ENCODE assay signal across 20 cellular contexts in the genomic region with DNA sequence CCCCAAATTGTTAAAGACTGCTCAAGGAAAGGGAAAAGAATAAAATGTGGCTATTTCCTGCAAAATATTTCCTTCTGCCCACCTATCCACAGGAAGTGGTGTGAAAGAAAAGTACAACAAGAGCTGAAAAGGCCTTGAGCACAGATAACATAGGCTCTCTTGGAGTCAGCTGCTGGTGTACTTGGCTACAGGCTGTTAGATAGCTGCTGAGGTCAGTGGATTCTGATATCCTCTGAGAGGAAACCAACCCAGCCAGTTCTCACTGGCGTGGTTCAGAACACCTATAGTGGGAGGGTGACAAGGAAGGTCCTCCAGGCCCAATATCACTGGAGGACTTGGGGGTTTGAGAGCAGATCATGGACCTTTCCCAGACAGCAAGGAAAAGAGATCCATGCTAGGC.
DNase-seq lines count a peak whose midpoint lies in the region; ATAC-seq and TF ChIP-seq lines count a peak whose summit lies in the region.
"Had no signal": no experiment of that assay in that cellular context is flagged by ENCODE, and none has a peak within 500 bp of the region (broad histone marks: within the 10 kb centered on the region; RNA-seq: fewer than 3 reads in every experiment).

No MANE protein-coding gene starts in this region.

- H3K36me3 ChIP-seq in cardiac muscle cell (no peaks in the 10 kb centered on the region), osteoblast (ENCODE audit: insufficient read depth, low read length) (no peaks in the 10 kb centered on the region)
- H3K36me3 ChIP-seq: BE2C had no signal

- no peak overlapping the region for H3K4me2 ChIP-seq in osteoblast (ENCODE audit: insufficient read depth, low read length)

- no peaks in the 10 kb centered on the region for H3K79me2 ChIP-seq in osteoblast (ENCODE audit: insufficient read depth, low read length)

- peaks cover 17% of the 10 kb centered on the region for H3K27me3 Mint-ChIP-seq in stimulated activated memory B cell treated with anti-CD40 and anti-IgM and Interleukin-4, amounts not matched to agents 10 μg/mL and 1 μg/mL and 100 μg/mL, for 72 hours

- H3K9me3 ChIP-seq in cardiac muscle cell (ENCODE audit: low read depth) (no peaks in the 10 kb centered on the region), osteoblast (ENCODE audit: low read depth, low read length) (no peaks in the 10 kb centered on the region)

- no peaks in the 10 kb centered on the region for H3K27me3 ChIP-seq in cardiac muscle cell
- no peaks in the 10 kb centered on the region for H3K27me3 ChIP-seq in osteoblast (ENCODE audit: insufficient read depth, low read length)
- H3K27me3 ChIP-seq: BE2C had no signal

- H3K4me1 Mint-ChIP-seq in stimulated activated memory B cell treated with anti-CD40 and anti-IgM and Interleukin-4, amounts not matched to agents 10 μg/mL and 1 μg/mL and 100 μg/mL, for 72 hours: no peaks in the 10 kb centered on the region
- H3K4me1 Mint-ChIP-seq: IgD-negative memory B cell had no signal

- no peak overlapping the region for H2AFZ ChIP-seq in osteoblast (ENCODE audit: low read length)

- H3K4me3 Mint-ChIP-seq in stimulated activated memory B cell treated with anti-CD40 and anti-IgM and Interleukin-4, amounts not matched to agents 10 μg/mL and 1 μg/mL and 100 μg/mL, for 72 hours: no peak overlapping the region
- H3K4me3 Mint-ChIP-seq: IgD-negative memory B cell had no signal

- peak; percentile 31 for ATAC-seq in left lobe of liver
- ATAC-seq in stimulated activated memory B cell treated with anti-CD40 and anti-IgM and Interleukin-4, amounts not matched to agents 10 μg/mL and 1 μg/mL and 100 μg/mL, for 72 hours: peak; percentile 31

- no peak overlapping the region for H3K27ac Mint-ChIP-seq in stimulated activated memory B cell treated with anti-CD40 and anti-IgM and Interleukin-4, amounts not matched to agents 10 μg/mL and 1 μg/mL and 100 μg/mL, for 72 hours
- H3K27ac Mint-ChIP-seq: IgD-negative memory B cell had no signal

- H4K20me1 ChIP-seq in osteoblast (ENCODE audit: insufficient read depth, low read length): no peaks in the 10 kb centered on the region

- H3K4me3 ChIP-seq in cardiac muscle cell (no peak overlapping the region), osteoblast (ENCODE audit: insufficient read depth, low read length) (no peak overlapping the region)

- H3K4me1 ChIP-seq in cardiac muscle cell (ENCODE audit: low read depth) (peaks cover 5% of the 10 kb centered on the region), osteoblast (ENCODE audit: insufficient read depth, low read length) (no peaks in the 10 kb centered on the region)

- peak; percentile 12 for DNase-seq in amniotic epithelial cell (ENCODE audit: low read depth)
- peak in 1 of 2 donors; percentile 41 for DNase-seq in cardiac muscle cell (ENCODE audit: low read depth in 1 of 2, low spot score in 1 of 2)
- DNase-seq in left lobe of liver (ENCODE audit: low spot score): no peak
- DNase-seq in cerebellar cortex (ENCODE audit: low spot score): no peak
- no peak for DNase-seq in osteoblast (ENCODE audit: insufficient read length, low spot score, missing footprints)
- DNase-seq in GF-D8 (lab: John Stamatoyannopoulos, UW): no peak
- DNase-seq: BE2C, DMS53, GDM1, GOT3, HCEC 1CT, MV-4-11, NCI-H1417, NCI-H187, NCI-H446, NCI-H526 treated with DMSO at 0.1 percent for 48 hours, SHP77 had no signal

- no peaks in the 10 kb centered on the region for H3K9me3 Mint-ChIP-seq in stimulated activated memory B cell treated with anti-CD40 and anti-IgM and Interleukin-4, amounts not matched to agents 10 μg/mL and 1 μg/mL and 100 μg/mL, for 72 hours

- no peaks in the 10 kb centered on the region for H3K36me3 Mint-ChIP-seq in stimulated activated memory B cell treated with anti-CD40 and anti-IgM and Interleukin-4, amounts not matched to agents 10 μg/mL and 1 μg/mL and 100 μg/mL, for 72 hours
- H3K36me3 Mint-ChIP-seq: IgD-negative memory B cell had no signal

- TF ChIP-seq CTCF in cardiac muscle cell (IDR thresholded peaks at IDR 0.05; ENCODE audit: low read depth, low read length) (no peak), osteoblast (IDR thresholded peaks at IDR 0.05; ENCODE audit: extremely low read depth, low read depth, low read length) (no peak)

- peak overlapping the region; percentile 75 for H3K27ac ChIP-seq in cardiac muscle cell
- no peak overlapping the region for H3K27ac ChIP-seq in osteoblast (ENCODE audit: low read depth, low read length)
- H3K27ac ChIP-seq: HL-60 had no signal
